19 cellular contexts compared by ENCODE assay signal in genomic region chr2:136448435-136448834, GRCh38.
DNase-seq lines count a peak whose midpoint lies in the region; ATAC-seq, FAIRE-seq and TF ChIP-seq lines count a peak whose summit lies in the region.
"Had no signal": no experiment of that assay in that cellular context is flagged by ENCODE, and none has a peak within 500 bp of the region (broad histone marks: within the 10 kb centered on the region; RNA-seq: fewer than 3 reads in every experiment).

No MANE protein-coding gene starts in this region.

- CTCF ChIA-PET in HepG2 (lab: Yijun Ruan, JAX; ENCODE audit: low intra/inter-chr PET ratio, low total read pairs): no interaction called here

- no peak overlapping the region for H2AFZ ChIP-seq in HepG2 (ENCODE audit: low read length)
- no peak overlapping the region for H2AFZ ChIP-seq in neural progenitor cell (replicated peaks)
- H2AFZ ChIP-seq: PC-9 had no signal

- H3K4me2 ChIP-seq in HepG2 (ENCODE audit: low read depth, low read length) (no peak overlapping the region), neural progenitor cell (no peak overlapping the region)
- H3K4me2 ChIP-seq: PC-9 had no signal

- TF ChIP-seq POLR2A in HepG2 (IDR thresholded peaks at IDR 0.05; ENCODE audit: insufficient read depth in 1 of 2, low read depth in 2 of 2, low read length in 2 of 2): no peak
- no peak for TF ChIP-seq POLR2A in right lobe of liver (IDR thresholded peaks at IDR 0.05)

- no peaks in the 10 kb centered on the region for H3K4me1 ChIP-seq in HepG2 (ENCODE audit: insufficient read depth, low read length)
- no peaks in the 10 kb centered on the region for H3K4me1 ChIP-seq in right lobe of liver
- peaks cover 10% of the 10 kb centered on the region for H3K4me1 ChIP-seq in neural progenitor cell
- H3K4me1 ChIP-seq: upper lobe of right lung had no signal

- TF ChIP-seq CTCF in HepG2 (CRISPR knock-in tag; IDR thresholded peaks at IDR 0.05) (no peak), right lobe of liver (IDR thresholded peaks at IDR 0.05) (no peak), neural progenitor cell (IDR thresholded peaks at IDR 0.05) (no peak)

- no peaks in the 10 kb centered on the region for H3K36me3 Mint-ChIP-seq in neural progenitor cell

- POLR2A ChIA-PET in HepG2 (lab: Yijun Ruan, JAX): no interaction called here

- H4K20me1 ChIP-seq in HepG2 (ENCODE audit: insufficient read depth, low read length): no peaks in the 10 kb centered on the region
- no peaks in the 10 kb centered on the region for H4K20me1 ChIP-seq in neural progenitor cell (ENCODE audit: low read depth)

- no peaks in the 10 kb centered on the region for H3F3A ChIP-seq in neural progenitor cell (ENCODE audit: low read depth)

- H3K9ac ChIP-seq in HepG2 (ENCODE audit: insufficient read depth, low read depth, low read length): no peak overlapping the region
- no peak overlapping the region for H3K9ac ChIP-seq in neural progenitor cell

- intact Hi-C loops in HepG2 (cut with micrococcal nuclease; ENCODE audit: unreplicated experiment): no loop called here
- intact Hi-C loops in right lobe of liver (cut with DNase I): no loop called here

- H3K4me3 Mint-ChIP-seq in neural progenitor cell: no peak overlapping the region
- H3K4me3 Mint-ChIP-seq: CD4-positive, alpha-beta T cell had no signal

- in situ Hi-C loops in HepG2 (cut with HindIII; ENCODE audit: extremely low pct_ligation_motif_present, low pct_unique_long_range_greater_than_20kb): no loop called here

- peaks cover 9% of the 10 kb centered on the region for H3K27me3 Mint-ChIP-seq in neural progenitor cell (ENCODE audit: insufficient read depth, low read depth)

- no peak for FAIRE-seq in HepG2 (lab: Jason Lieb, UNC)

- H3K79me2 ChIP-seq in HepG2 (ENCODE audit: insufficient read depth, low read length) (no peaks in the 10 kb centered on the region), neural progenitor cell (ENCODE audit: low read depth) (no peaks in the 10 kb centered on the region)

- no peak overlapping the region for H3K4me3 ChIP-seq in HepG2 (replicated peaks in 1 of 3; ENCODE audit: insufficient read depth in 1 of 3, low read depth in 2 of 3, low read length in 3 of 3)
- no peak overlapping the region for H3K4me3 ChIP-seq in right lobe of liver
- no peak overlapping the region for H3K4me3 ChIP-seq in neural progenitor cell
- H3K4me3 ChIP-seq: PC-9, upper lobe of right lung had no signal

- H3K4me1 Mint-ChIP-seq in neural progenitor cell: peaks cover 18% of the 10 kb centered on the region

- no TSS peak for BruUV-seq in HepG2 (replicated peaks; lab: Mats Ljungman, UMichigan)

- no peak for TF ChIP-seq EP300 in HepG2 (IDR thresholded peaks at IDR 0.05; ENCODE audit: low read depth in 2 of 2, low read length in 2 of 2)
- TF ChIP-seq EP300 in HepG2 (CRISPR knock-in tag; IDR thresholded peaks at IDR 0.05; ENCODE audit: borderline replicate concordance): no peak

- H3K9me3 ChIP-seq in HepG2 (ENCODE audit: low read length): no peaks in the 10 kb centered on the region
- H3K9me3 ChIP-seq in right lobe of liver: no peaks in the 10 kb centered on the region
- no peaks in the 10 kb centered on the region for H3K9me3 ChIP-seq in neural progenitor cell (ENCODE audit: low read depth)
- H3K9me3 ChIP-seq: upper lobe of right lung had no signal

- H3K9me3 Mint-ChIP-seq in neural progenitor cell: peaks cover 2% of the 10 kb centered on the region
- H3K9me3 Mint-ChIP-seq: CD4-positive, alpha-beta T cell had no signal

- H3K27ac ChIP-seq in HepG2 (ENCODE audit: extremely low read length, insufficient read depth, low read length) (no peak overlapping the region), right lobe of liver (no peak overlapping the region), neural progenitor cell (no peak overlapping the region)
- H3K27ac ChIP-seq: PC-9, upper lobe of right lung had no signal

- DNase-seq in HepG2 (ENCODE audit: low spot score): no peak
- no peak for DNase-seq in right lobe of liver
- DNase-seq in NCI-H2107 (lab: John Stamatoyannopoulos, UW): peak; percentile 5
- DNase-seq in astrocyte of the hippocampus (ENCODE audit: low read depth, low spot score): peak; percentile 8
- DNase-seq in nucleus accumbens (lab: John Stamatoyannopoulos, UW): no peak
- no peak for DNase-seq in mesenteric fat pad (ENCODE audit: low spot score)
- no peak for DNase-seq in neural progenitor cell (ENCODE audit: low spot score)
- DNase-seq: activated CD4-positive, alpha-beta T cell treated with anti-CD3 and anti-CD28 coated beads for 4 hours; activated gamma-delta T cell treated with Interleukin-2 at 50 U/mL for 16 hours; amniotic stem cell; CD4-positive, alpha-beta T cell; hippocampal formation; IMR-90; PC-9; right cardiac atrium; stimulated activated naive CD8-positive, alpha-beta T cell treated with anti-CD3 and anti-CD28 coated beads, Interleukin-15, Interleukin-2, amounts not matched to agents 100 U/mL and 50 U/mL, for 24 hours; T-helper 9 cell; upper lobe of right lung had no signal

- WGBS in HepG2 (ENCODE audit: low lambda C conversion rate): 0% methylated on average over 1 of the region's 1 CpG
- 0% methylated on average over 1 of the region's 1 CpG for WGBS in right lobe of liver (ENCODE audit: insufficient coverage, low coverage, low lambda C conversion rate, missing lambda C conversion rate)

- ATAC-seq in HepG2 (peak; percentile 33; the same call in 2 of the 3 replicates), right lobe of liver (no peak), GM21717 (IDR thresholded peaks at IDR 0.05; ENCODE audit: unreplicated experiment) (no peak)
- ATAC-seq: right cardiac atrium; stimulated activated naive CD8-positive, alpha-beta T cell treated with anti-CD3 and anti-CD28 coated beads, Interleukin-15, Interleukin-2, amounts not matched to agents 100 U/mL and 50 U/mL, for 24 hours; upper lobe of right lung had no signal

- no peak overlapping the region for H3K27ac Mint-ChIP-seq in neural progenitor cell
- H3K27ac Mint-ChIP-seq: CD4-positive, alpha-beta T cell had no signal

- H3K27me3 ChIP-seq in HepG2 (ENCODE audit: control insufficient read depth in 1 of 2, insufficient read depth in 2 of 2, low read length in 2 of 2) (peaks cover 0 to 3% of the 10 kb centered on the region in 2 experiments; a peak in 2 of 5 replicates), right lobe of liver (no peaks in the 10 kb centered on the region), neural progenitor cell (no peaks in the 10 kb centered on the region)
- H3K27me3 ChIP-seq: upper lobe of right lung had no signal

- H3K36me3 ChIP-seq in HepG2 (replicated peaks in 1 of 2; ENCODE audit: control insufficient read depth in 1 of 2, insufficient read depth in 2 of 2, low read length in 2 of 2) (no peaks in the 10 kb centered on the region), right lobe of liver (no peaks in the 10 kb centered on the region), neural progenitor cell (no peaks in the 10 kb centered on the region)
- H3K36me3 ChIP-seq: upper lobe of right lung had no signal

- no peak for TF ChIP-seq RAD21 in HepG2 (CRISPR knock-in tag; IDR thresholded peaks at IDR 0.05)

TF ChIP-seq in HepG2, 621 proteins besides CTCF, POLR2A, EP300 and RAD21:
- TF ChIP-seq HDAC6 (IDR thresholded peaks at IDR 0.05; ENCODE audit: low read depth, low read length) (no peak), ZNF451 (CRISPR knock-in tag; IDR thresholded peaks at IDR 0.05) (no peak), ZNF484 (CRISPR knock-in tag; IDR thresholded peaks at IDR 0.05; ENCODE audit: borderline replicate concordance, low read depth) (no peak), ZNF780A (CRISPR knock-in tag; IDR thresholded peaks at IDR 0.05) (no peak), ZNF430 (CRISPR knock-in tag; IDR thresholded peaks at IDR 0.05) (no peak), SOX6 (IDR thresholded peaks at IDR 0.05) (no peak), SOX6 (CRISPR knock-in tag; IDR thresholded peaks at IDR 0.05) (no peak), ATAD3A (CRISPR knock-in tag; IDR thresholded peaks at IDR 0.05) (no peak), MTF2 (CRISPR knock-in tag; IDR thresholded peaks at IDR 0.05; ENCODE audit: borderline replicate concordance) (no peak)
- TF ChIP-seq, protein P1, sequence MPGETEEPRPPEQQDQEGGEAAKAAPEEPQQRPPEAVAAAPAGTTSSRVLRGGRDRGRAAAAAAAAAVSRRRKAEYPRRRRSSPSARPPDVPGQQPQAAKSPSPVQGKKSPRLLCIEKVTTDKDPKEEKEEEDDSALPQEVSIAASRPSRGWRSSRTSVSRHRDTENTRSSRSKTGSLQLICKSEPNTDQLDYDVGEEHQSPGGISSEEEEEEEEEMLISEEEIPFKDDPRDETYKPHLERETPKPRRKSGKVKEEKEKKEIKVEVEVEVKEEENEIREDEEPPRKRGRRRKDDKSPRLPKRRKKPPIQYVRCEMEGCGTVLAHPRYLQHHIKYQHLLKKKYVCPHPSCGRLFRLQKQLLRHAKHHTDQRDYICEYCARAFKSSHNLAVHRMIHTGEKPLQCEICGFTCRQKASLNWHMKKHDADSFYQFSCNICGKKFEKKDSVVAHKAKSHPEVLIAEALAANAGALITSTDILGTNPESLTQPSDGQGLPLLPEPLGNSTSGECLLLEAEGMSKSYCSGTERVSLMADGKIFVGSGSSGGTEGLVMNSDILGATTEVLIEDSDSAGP (CRISPR knock-in tag; IDR thresholded peaks at IDR 0.05; ENCODE audit: borderline replicate concordance): no peak

Comparison
In these comparisons a context has a peak if more than half of its experiments do, and no peak if none do; other contexts are left out.
1. DNase-seq: peak in NCI-H2107 (single experiment) and astrocyte of the hippocampus (single experiment); none in HepG2 (single experiment), right lobe of liver (0 of 3), nucleus accumbens (0 of 56), mesenteric fat pad (single experiment) and neural progenitor cell (single experiment).